In genomic region chr2:26924731-26925099, GRCh38 we compare ENCODE assay signal across 2 cellular contexts.
TF ChIP-seq lines count a peak whose summit lies in the region.

No MANE protein-coding gene starts in this region.

TF ChIP-seq in GM23338, 12 proteins besides CTCF, POLR2A, EP300 and RAD21:
- TF ChIP-seq CREB1 (CRISPR knock-in tag; IDR thresholded peaks at IDR 0.05; ENCODE audit: low read depth) (no peak), POLR2AphosphoS5 (IDR thresholded peaks at IDR 0.05; ENCODE audit: low read depth) (no peak), REST (IDR thresholded peaks at IDR 0.05; ENCODE audit: unreplicated experiment) (no peak), JUNB (IDR thresholded peaks at IDR 0.05; ENCODE audit: unreplicated experiment) (no peak), EZH2 (IDR thresholded peaks at IDR 0.05; ENCODE audit: low read depth, unreplicated experiment) (no peak), STAT1 (IDR thresholded peaks at IDR 0.05; ENCODE audit: unreplicated experiment) (no peak), EZH2phosphoT487 (IDR thresholded peaks at IDR 0.05; ENCODE audit: unreplicated experiment) (no peak), ZNF462 (CRISPR knock-in tag; IDR thresholded peaks at IDR 0.05) (no peak)
TF ChIP-seq in GM23338: peak in this region for 0.

TF ChIP-seq in IMR-90, 13 proteins besides CTCF, POLR2A, EP300 and RAD21:
- TF ChIP-seq RFX5 (IDR thresholded peaks at IDR 0.05; ENCODE audit: low read depth, low read length) (no peak), NFE2L2 (IDR thresholded peaks at IDR 0.05; ENCODE audit: low read depth, low read length) (no peak), USF2 (IDR thresholded peaks at IDR 0.05; ENCODE audit: low read depth, low read length) (no peak), MAFK (IDR thresholded peaks at IDR 0.05; ENCODE audit: low read depth, low read length) (no peak), CEBPB (IDR thresholded peaks at IDR 0.05; ENCODE audit: low read depth, low read length) (no peak), BHLHE40 (IDR thresholded peaks at IDR 0.05; ENCODE audit: low read depth, low read length) (no peak), ELK1 (IDR thresholded peaks at IDR 0.05; ENCODE audit: borderline replicate concordance, low read depth, low read length) (no peak), CHD1 (IDR thresholded peaks at IDR 0.05; ENCODE audit: low read depth, low read length) (no peak), RCOR1 (IDR thresholded peaks at IDR 0.05; ENCODE audit: insufficient replicate concordance, low read length) (no peak)
